Comparison of ENCODE assay signal across 25 cellular contexts in genomic region chr3:151452814-151453213, GRCh38. TPM values are rescaled to one million over a fixed set of nuclear protein-coding genes. Genes with fewer than 3 reads are reported as not detected.
"Had no signal": no experiment of that assay in that cellular context is flagged by ENCODE, and none has a peak within 500 bp of the region (broad histone marks: within the 10 kb centered on the region; RNA-seq: fewer than 3 reads in every experiment).

No MANE protein-coding gene starts in this region.

- H3K27ac ChIP-seq: dorsolateral prefrontal cortex, neural progenitor cell, prostate gland, right atrium auricular region, testis, tibial nerve had no signal

- H3K27me3 ChIP-seq: dorsolateral prefrontal cortex, neural progenitor cell, right atrium auricular region, testis, tibial nerve had no signal

- H3K4me3 ChIP-seq: dorsolateral prefrontal cortex, neural progenitor cell, prostate gland, right atrium auricular region, smooth muscle cell, testis, tibial nerve had no signal

- H3K36me3 Mint-ChIP-seq: immature natural killer cell; mesothelial cell of epicardium; naive thymus-derived CD4-positive, alpha-beta T cell; neural progenitor cell had no signal

- H3K9me3 ChIP-seq: prostate gland, right atrium auricular region, testis, tibial nerve had no signal

- H3K9me3 Mint-ChIP-seq: immature natural killer cell, mesothelial cell of epicardium, nephron, neural progenitor cell had no signal

- H3K4me1 Mint-ChIP-seq: immature natural killer cell, nephron, neural progenitor cell had no signal

- ATAC-seq: naive thymus-derived CD4-positive, alpha-beta T cell; sciatic nerve had no signal

- H3K27ac Mint-ChIP-seq: immature natural killer cell; mesothelial cell of epicardium; naive thymus-derived CD4-positive, alpha-beta T cell; nephron; neural progenitor cell had no signal

- H3K4me3 Mint-ChIP-seq: immature natural killer cell; mesothelial cell of epicardium; naive thymus-derived CD4-positive, alpha-beta T cell; nephron; neural progenitor cell had no signal

- H3K4me1 ChIP-seq: neural progenitor cell, prostate gland, right atrium auricular region, testis, tibial nerve had no signal

- H3K36me3 ChIP-seq: neural progenitor cell, prostate gland, right atrium auricular region, tibial nerve had no signal

- DNase-seq: cerebellar nuclear complex; dorsolateral prefrontal cortex; effector CD4-positive, alpha-beta T cell; hypothalamus; immature natural killer cell; islet precursor cell; kidney glomerular epithelial cell; mesenchymal stem cell; naive thymus-derived CD4-positive, alpha-beta T cell; stimulated activated CD4-positive, alpha-beta T cell treated with anti-CD3 and anti-CD28 coated beads, Interleukin-12 subunit alpha, Interleukin-12 subunit beta, amount 100 ng/mL, for 4 hours; stimulated activated CD4-positive, alpha-beta T cell treated with anti-CD3 and anti-CD28 coated beads, Interleukin-1b, Interleukin-23, amount 100 ng/mL, for 48 hours; stimulated activated CD4-positive, alpha-beta T cell treated with anti-CD3 and anti-CD28 coated beads, Interleukin-4, amount 100 ng/mL, for 1 hour; stimulated activated CD8-positive, alpha-beta memory T cell treated with anti-CD3 and anti-CD28 coated beads, Interleukin-4, amount 100 ng/mL, for 48 hours; stimulated activated naive CD4-positive, alpha-beta T cell; substantia nigra; testis had no signal

RNA-seq across cellular contexts. Expression of gene IGSF10, which starts 8.0 kb away (rescaled TPM):
- total RNA-seq: lung microvascular endothelial cell had no signal
- polyA plus RNA-seq: immature natural killer cell; naive thymus-derived CD4-positive, alpha-beta T cell; smooth muscle cell had no signal
